8 cellular contexts compared by ENCODE assay signal in genomic region chr1:181142096-181143043, GRCh38. TPM values are rescaled to one million over a fixed set of nuclear protein-coding genes. Genes with fewer than 3 reads are reported as not detected.
DNase-seq lines count a peak whose midpoint lies in the region; ATAC-seq and TF ChIP-seq lines count a peak whose summit lies in the region.

No MANE protein-coding gene starts in this region.

- no peaks in the 10 kb centered on the region for H3F3A ChIP-seq in Loucy (ENCODE audit: low read depth)

- H2BK15ac ChIP-seq in neuronal stem cell (ENCODE audit: low read length): no peak overlapping the region

- no peak overlapping the region for H2BK12ac ChIP-seq in neuronal stem cell (ENCODE audit: low read length)

- H3K4ac ChIP-seq in neuronal stem cell (ENCODE audit: low read length): no peak overlapping the region

- H3K27ac ChIP-seq in DND-41 (ENCODE audit: low read length) (no peak overlapping the region; the same call in 1 of the 2 replicates), RWPE2 (ENCODE audit: poor library complexity, severe bottlenecking) (peak overlapping the region; percentile 89), neuronal stem cell (replicated peaks; ENCODE audit: low read length) (no peak overlapping the region), subcutaneous abdominal adipose tissue (ENCODE audit: low read depth, low read length) (no peak overlapping the region)

- peak; percentile 99 for ATAC-seq in DND-41 (ENCODE audit: insufficient read depth, low read depth)
- ATAC-seq in RWPE2 (ENCODE audit: low read depth): peak; percentile 81

- H3K27me3 ChIP-seq in DND-41 (ENCODE audit: insufficient read depth, low read length, poor library complexity) (no peaks in the 10 kb centered on the region), Loucy (ENCODE audit: insufficient read depth, low read length, poor library complexity, severe bottlenecking) (no peaks in the 10 kb centered on the region), RWPE2 (ENCODE audit: insufficient read depth, poor library complexity, severe bottlenecking) (no peaks in the 10 kb centered on the region), neuronal stem cell (ENCODE audit: control insufficient read depth in 3 of 3, insufficient read depth in 3 of 3, low read depth in 1 of 3, low read length in 3 of 3) (peaks cover 0 to 7% (median 0%) of the 10 kb centered on the region in 3 experiments), subcutaneous abdominal adipose tissue (ENCODE audit: control insufficient read depth in 5 of 5, insufficient read depth in 4 of 5, low read length in 5 of 5) (no peaks in the 10 kb centered on the region)

- H2BK5ac ChIP-seq in neuronal stem cell (ENCODE audit: low read length): no peak overlapping the region

- H3K79me1 ChIP-seq in neuronal stem cell (ENCODE audit: low read depth, low read length): no peaks in the 10 kb centered on the region

- no peak overlapping the region for H2BK120ac ChIP-seq in neuronal stem cell (ENCODE audit: low read depth, low read length)

- no peak overlapping the region for H4K91ac ChIP-seq in neuronal stem cell (ENCODE audit: low read depth, low read length, poor library complexity)

- peak overlapping the region; percentile 44 for H3K4me2 ChIP-seq in DND-41 (ENCODE audit: insufficient read depth, low read length)
- no peak overlapping the region for H3K4me2 ChIP-seq in Loucy (ENCODE audit: low read depth, low read length, poor library complexity, severe bottlenecking)
- H3K4me2 ChIP-seq in neuronal stem cell (ENCODE audit: insufficient read depth, low read length, poor library complexity, severe bottlenecking): peak overlapping the region; percentile 20

- DNase-seq in DND-41 (peak; percentile 91), H4 (ENCODE audit: low spot score) (peak; percentile 69), RWPE2 (ENCODE audit: low spot score) (no peak), foreskin fibroblast (peak; percentile 81 to 95), neuronal stem cell (ENCODE audit: low spot score) (peak; percentile 90)
- DNase-seq in activated effector memory CD4-positive, alpha-beta T cell treated with anti-CD3 and anti-CD28 coated beads, Interleukin-2, amount 50 U/mL, for 16 hours: peak; percentile 96

- H3K9me3 ChIP-seq in DND-41 (ENCODE audit: insufficient read depth, low read length, severe bottlenecking) (no peaks in the 10 kb centered on the region), Loucy (ENCODE audit: insufficient read depth, low read depth, low read length) (no peaks in the 10 kb centered on the region), RWPE2 (ENCODE audit: severe bottlenecking) (no peaks in the 10 kb centered on the region), neuronal stem cell (replicated peaks in 1 of 2; ENCODE audit: control insufficient read depth in 2 of 2, insufficient read depth in 1 of 2, low read depth in 1 of 2, low read length in 2 of 2) (peaks cover 0 to 6% of the 10 kb centered on the region in 2 donors), subcutaneous abdominal adipose tissue (ENCODE audit: control insufficient read depth in 5 of 5, low read length in 5 of 5) (peaks cover 0 to 4% (median 0%) of the 10 kb centered on the region in 5 donors)

- H3K4me3 ChIP-seq in DND-41 (ENCODE audit: low read depth in 1 of 2, low read length in 2 of 2) (no peak overlapping the region), Loucy (ENCODE audit: low read length, poor library complexity, severe bottlenecking) (no peak overlapping the region), RWPE2 (ENCODE audit: severe bottlenecking) (no peak overlapping the region), foreskin fibroblast (ENCODE audit: low read depth in 1 of 2, low read length in 2 of 2) (peak overlapping the region; percentile 9 to 52), neuronal stem cell (ENCODE audit: low read length in 2 of 2) (peak overlapping the region in 1 of 2 donors; percentile 10), subcutaneous abdominal adipose tissue (ENCODE audit: low read depth in 1 of 5, low read length in 5 of 5) (peak overlapping the region; percentile 36 to 63 (median 51))

- peak overlapping the region; percentile 68 for H3K18ac ChIP-seq in neuronal stem cell (ENCODE audit: low read length)

- no peak overlapping the region for H3K14ac ChIP-seq in neuronal stem cell (ENCODE audit: low read length)

- no peak overlapping the region for H2AK5ac ChIP-seq in neuronal stem cell (ENCODE audit: low read depth, low read length)

- H3K4me1 ChIP-seq in DND-41 (ENCODE audit: insufficient read depth, low read length) (peaks cover 25% of the 10 kb centered on the region), Loucy (ENCODE audit: insufficient read depth, low read length, poor library complexity, severe bottlenecking) (peaks cover 41% of the 10 kb centered on the region), RWPE2 (ENCODE audit: insufficient read depth, poor library complexity, severe bottlenecking) (peaks cover 38% of the 10 kb centered on the region), neuronal stem cell (ENCODE audit: control insufficient read depth in 2 of 2, insufficient read depth in 1 of 2, low read depth in 1 of 2, low read length in 2 of 2) (peaks cover 6 to 13% of the 10 kb centered on the region in 2 donors), subcutaneous abdominal adipose tissue (ENCODE audit: control insufficient read depth in 5 of 5, insufficient read depth in 5 of 5, low read length in 5 of 5) (peaks cover 5 to 36% (median 14%) of the 10 kb centered on the region in 5 donors)

- H3K36me3 ChIP-seq in DND-41 (ENCODE audit: insufficient read depth, low read length) (no peaks in the 10 kb centered on the region), Loucy (ENCODE audit: insufficient read depth, low read length) (no peaks in the 10 kb centered on the region), RWPE2 (ENCODE audit: low read depth) (no peaks in the 10 kb centered on the region), neuronal stem cell (replicated peaks in 1 of 2; ENCODE audit: control insufficient read depth in 2 of 2, insufficient read depth in 2 of 2, low read length in 2 of 2) (no peaks in the 10 kb centered on the region), subcutaneous abdominal adipose tissue (ENCODE audit: control insufficient read depth in 5 of 5, insufficient read depth in 5 of 5, low read length in 5 of 5) (no peaks in the 10 kb centered on the region)

- H4K8ac ChIP-seq in neuronal stem cell (ENCODE audit: low read depth, low read length): no peak overlapping the region

- no peak overlapping the region for H3K23ac ChIP-seq in neuronal stem cell (ENCODE audit: low read depth, low read length, poor library complexity)

- H3K9me2 ChIP-seq in Loucy (replicated peaks; ENCODE audit: low read depth, low read length): no peaks in the 10 kb centered on the region

- H3K9ac ChIP-seq in DND-41 (ENCODE audit: low read depth, low read length) (peak overlapping the region; percentile 11; the same call in 1 of the 2 replicates), Loucy (ENCODE audit: low read depth, low read length, poor library complexity, severe bottlenecking) (no peak overlapping the region), neuronal stem cell (ENCODE audit: low read depth, low read length, poor library complexity) (no peak overlapping the region), subcutaneous abdominal adipose tissue (ENCODE audit: low read length in 5 of 5) (peak overlapping the region in 2 of 5 donors; percentile 22 to 55)

- no CpG with 5 or more reads among the region's 25 CpGs for WGBS in neuronal stem cell (ENCODE audit: extremely low coverage in 2 of 2, insufficient read length in 2 of 2, insufficient replicate concordance in 1 of 2), 2 donors

- peak; percentile 100 for TF ChIP-seq CTCF in DND-41 (IDR thresholded peaks at IDR 0.05; ENCODE audit: borderline replicate concordance, extremely low read depth, low read length, poor library complexity, severe bottlenecking)
- peak; percentile 98 for TF ChIP-seq CTCF in Loucy (conservative IDR thresholded peaks at IDR 0.05; ENCODE audit: low read length)
- TF ChIP-seq CTCF in RWPE2 (IDR thresholded peaks at IDR 0.05; ENCODE audit: poor library complexity, severe bottlenecking): peak; percentile 96
- peak; percentile 98 for TF ChIP-seq CTCF in foreskin fibroblast (IDR thresholded peaks at IDR 0.05; ENCODE audit: low read depth, low read length)

- H3K79me2 ChIP-seq in DND-41 (ENCODE audit: insufficient read depth, low read length) (no peaks in the 10 kb centered on the region), Loucy (ENCODE audit: insufficient read depth, low read length) (no peaks in the 10 kb centered on the region)

- H2AFZ ChIP-seq in DND-41 (ENCODE audit: low read depth, low read length): peak overlapping the region; percentile 54
- H2AFZ ChIP-seq in Loucy (ENCODE audit: low read length): 0 out of 2 replicates have a peak overlapping the region, but pooled peaks have one; percentile 16
- peak overlapping the region; percentile 77 for H2AFZ ChIP-seq in neuronal stem cell (ENCODE audit: low read length)

- no peaks in the 10 kb centered on the region for H4K20me1 ChIP-seq in DND-41 (ENCODE audit: insufficient read depth, low read length)
- H4K20me1 ChIP-seq in Loucy (ENCODE audit: insufficient read depth, low read length, poor library complexity, severe bottlenecking): no peaks in the 10 kb centered on the region

RNA-seq across cellular contexts. Expression of gene IER5, which starts 53.9 kb away (rescaled TPM):
- total RNA-seq in H4 (2014; rRNA removed; shearing (Covaris generic)): 4.7 and 6.0 TPM in 2 replicates
- polyA plus RNA-seq in neuronal stem cell (2013, experiment 1 of 2): 11.5 TPM
- polyA plus RNA-seq in neuronal stem cell (2013, experiment 2 of 2): 11.4 TPM

Comparison
In these comparisons a context has a peak if more than half of its experiments do, and no peak if none do; other contexts are left out.
1. H2AFZ ChIP-seq: peak in every context shown above with its lines; median percentile 77 in neuronal stem cell; 54 in DND-41; 16 in Loucy.
2. H3K4me3 ChIP-seq: peak in foreskin fibroblast (2 of 2) and subcutaneous abdominal adipose tissue (5 of 5); none in DND-41 (0 of 2), Loucy (single experiment) and RWPE2 (single experiment).
3. Peak in every context shown above with its lines, with median percentiles within 50 percentile points of each other: CTCF ChIP-seq.